ENCODE assay signal across 10 cellular contexts in genomic region chr10:112954974-112955735, GRCh38. TPM values are rescaled to one million over a fixed set of nuclear protein-coding genes. Genes with fewer than 3 reads are reported as not detected.
A peak's percentile ranks its signal among the peaks of the same experiment; 100 is the strongest.
DNase-seq lines count a peak whose midpoint lies in the region; ATAC-seq, FAIRE-seq and TF ChIP-seq lines count a peak whose summit lies in the region.
"Had no signal": no experiment of that assay in that cellular context is flagged by ENCODE, and none has a peak within 500 bp of the region (broad histone marks: within the 10 kb centered on the region; RNA-seq: fewer than 3 reads in every experiment).

No MANE protein-coding gene starts in this region.

- H4K20me1 ChIP-seq in HCT116 (ENCODE audit: insufficient read depth), result no peaks in the 10 kb centered on the region

- TF ChIP-seq RAD21 in HCT116 (IDR thresholded peaks at IDR 0.05; ENCODE audit: low read depth), result no peak

- 12 to 14% methylated on average over 8 of the region's 8 CpGs for WGBS in body of pancreas, 2 donors

- BruUV-seq in HCT116 (replicated peaks; lab: Mats Ljungman, UMichigan), result no TSS peak

- H3K4me3 Mint-ChIP-seq in activated CD4-positive, alpha-beta memory T cell treated with anti-CD3 and anti-CD28 coated beads, Interleukin-2, amount 10 ng/mL, durations not matched to agents 7 days and 5 days, result no peak overlapping the region

- DNase-seq in HCT116 (ENCODE audit: low read depth, low spot score) (no peak), body of pancreas (no peak), kidney (no peak), GM20000 (ENCODE audit: low spot score) (no peak), GDM1 (lab: John Stamatoyannopoulos, UW) (no peak), NCI-H526 (lab: John Stamatoyannopoulos, UW) (no peak)
- no peak for DNase-seq in activated CD4-positive, alpha-beta memory T cell treated with anti-CD3 and anti-CD28 coated beads, Interleukin-2, amount 10 ng/mL, durations not matched to agents 7 days and 5 days
- DNase-seq: MM.1S, SW 1271 had no signal

- H3K4me3 ChIP-seq in HCT116 (replicated peaks in 1 of 2; ENCODE audit: low read depth in 1 of 2, low read length in 2 of 2) (peak overlapping the region; percentile 73 to 78), body of pancreas (no peak overlapping the region), kidney (ENCODE audit: low read length in 2 of 2) (peak overlapping the region; percentile 27 to 28), skeletal muscle tissue (ENCODE audit: low read length in 3 of 3) (peak overlapping the region in 2 of 3 donors; percentile 39 to 72)

- RAD21 ChIA-PET in HCT116 (lab: Charles Lee; ENCODE audit: low non-redundant PET in 1 of 2, low total read pairs in 2 of 2, uncharacterized antibody in 2 of 2, unreplicated experiment in 2 of 2), result no interaction called here

- no peak overlapping the region for H3K27ac Mint-ChIP-seq in activated CD4-positive, alpha-beta memory T cell treated with anti-CD3 and anti-CD28 coated beads, Interleukin-2, amount 10 ng/mL, durations not matched to agents 7 days and 5 days

- H3K4me1 ChIP-seq in HCT116 (ENCODE audit: control insufficient read depth in 1 of 2, insufficient read depth in 2 of 2, low read length in 2 of 2), result peaks cover 67 to 74% of the 10 kb centered on the region in 2 experiments
- H3K4me1 ChIP-seq in body of pancreas, result peaks cover 46% of the 10 kb centered on the region
- peaks cover 22 to 29% of the 10 kb centered on the region in 2 donors for H3K4me1 ChIP-seq in kidney (ENCODE audit: control insufficient read depth in 1 of 2, insufficient read depth in 1 of 2, low read depth in 1 of 2, low read length in 2 of 2)
- H3K4me1 ChIP-seq in skeletal muscle tissue (ENCODE audit: control insufficient read depth in 3 of 3, insufficient read depth in 3 of 3, low read length in 3 of 3), result peaks cover 16 to 35% (median 26%) of the 10 kb centered on the region in 3 donors

- peaks cover 79% of the 10 kb centered on the region for H3K27me3 Mint-ChIP-seq in activated CD4-positive, alpha-beta memory T cell treated with anti-CD3 and anti-CD28 coated beads, Interleukin-2, amount 10 ng/mL, durations not matched to agents 7 days and 5 days

- H3K4me2 ChIP-seq in HCT116 (ENCODE audit: low read length), result peak overlapping the region; percentile 83

- peaks cover 4% of the 10 kb centered on the region for H3K36me3 Mint-ChIP-seq in activated CD4-positive, alpha-beta memory T cell treated with anti-CD3 and anti-CD28 coated beads, Interleukin-2, amount 10 ng/mL, durations not matched to agents 7 days and 5 days (ENCODE audit: low read depth)

- H3K36me3 ChIP-seq in HCT116 (ENCODE audit: control insufficient read depth in 1 of 2, insufficient read depth in 2 of 2, low read length in 2 of 2) (peaks cover 20 to 43% of the 10 kb centered on the region in 2 experiments), body of pancreas (replicated peaks in 1 of 2; ENCODE audit: insufficient read depth in 1 of 2, low read depth in 2 of 2) (no peaks in the 10 kb centered on the region), kidney (ENCODE audit: control insufficient read depth in 1 of 2, insufficient read depth in 2 of 2, low read length in 2 of 2) (no peaks in the 10 kb centered on the region), skeletal muscle tissue (ENCODE audit: control insufficient read depth in 3 of 3, insufficient read depth in 3 of 3, low read length in 3 of 3) (no peaks in the 10 kb centered on the region)

- H3K27me3 ChIP-seq in HCT116 (ENCODE audit: insufficient read depth, low read length) (no peaks in the 10 kb centered on the region), body of pancreas (no peaks in the 10 kb centered on the region), skeletal muscle tissue (ENCODE audit: control insufficient read depth in 3 of 3, insufficient read depth in 3 of 3, low read length in 3 of 3) (no peaks in the 10 kb centered on the region)

- ATAC-seq in HCT116 (no peak), body of pancreas (no peak)

- no peaks in the 10 kb centered on the region for H3K9me3 Mint-ChIP-seq in activated CD4-positive, alpha-beta memory T cell treated with anti-CD3 and anti-CD28 coated beads, Interleukin-2, amount 10 ng/mL, durations not matched to agents 7 days and 5 days

- POLR2A ChIA-PET in HCT116 (lab: Charles Lee), result interaction anchor here (0.9 to 1.7 kb wide), 2 partner anchors 22 to 32 kb away, joined by 3 read pairs; no protein-coding TSS in a partner anchor
- POLR2A ChIA-PET in activated CD4-positive, alpha-beta memory T cell treated with anti-CD3 and anti-CD28 coated beads, Interleukin-2, amount 10 ng/mL, durations not matched to agents 7 days and 5 days (lab: Charles Lee), result no interaction called here

- H3K9me3 ChIP-seq in HCT116 (ENCODE audit: control insufficient read depth in 1 of 2, insufficient read depth in 1 of 2, low read depth in 1 of 2, low read length in 2 of 2) (no peaks in the 10 kb centered on the region), body of pancreas (no peaks in the 10 kb centered on the region), kidney (ENCODE audit: control insufficient read depth in 1 of 2, low read length in 2 of 2) (no peaks in the 10 kb centered on the region), skeletal muscle tissue (ENCODE audit: control insufficient read depth in 3 of 3, low read length in 3 of 3) (no peaks in the 10 kb centered on the region)

- H3K79me2 ChIP-seq in HCT116 (ENCODE audit: insufficient read depth, low read length), result peaks cover 95% of the 10 kb centered on the region

- peaks cover 12% of the 10 kb centered on the region for H3K4me1 Mint-ChIP-seq in activated CD4-positive, alpha-beta memory T cell treated with anti-CD3 and anti-CD28 coated beads, Interleukin-2, amount 10 ng/mL, durations not matched to agents 7 days and 5 days

- TF ChIP-seq CTCF in HCT116 (IDR thresholded peaks at IDR 0.05 in 2 of 3, conservative IDR thresholded peaks at IDR 0.05 in 1 of 3; ENCODE audit: borderline replicate concordance in 1 of 3, insufficient read depth in 1 of 3, low read depth in 2 of 3, low read length in 2 of 3) (no peak), body of pancreas (IDR thresholded peaks at IDR 0.05) (no peak), kidney (IDR thresholded peaks at IDR 0.05; ENCODE audit: borderline replicate concordance, extremely low read depth, insufficient read depth) (no peak), GM20000 (IDR thresholded peaks at IDR 0.05; ENCODE audit: extremely low read depth, missing control alignments) (no peak)

- H3K9ac ChIP-seq in HCT116 (ENCODE audit: low read length) (peak overlapping the region; percentile 92), kidney (ENCODE audit: low read length in 2 of 2) (peak overlapping the region in 1 of 2 donors; percentile 23), skeletal muscle tissue (ENCODE audit: low read depth in 1 of 3, low read length in 3 of 3) (peak overlapping the region in 2 of 3 donors; percentile 60 to 62)

- no peak for TF ChIP-seq POLR2A in HCT116 (IDR thresholded peaks at IDR 0.05; ENCODE audit: borderline replicate concordance, extremely low read depth, insufficient read depth, insufficient read length)
- no peak for TF ChIP-seq POLR2A in body of pancreas (IDR thresholded peaks at IDR 0.05)

- intact Hi-C loops in HCT116 (cut with micrococcal nuclease), result loop anchor here (2.0 to 10.0 kb wide), 6 partner anchors 132 to 570 kb away; no protein-coding TSS in a partner anchor
- intact Hi-C loops in body of pancreas (cut with DNase I), result no loop called here
- intact Hi-C loops in kidney (cut with DNase I), result no loop called here

- CTCF ChIA-PET in HCT116 (lab: Charles Lee), result no interaction called here
- CTCF ChIA-PET in activated CD4-positive, alpha-beta memory T cell treated with anti-CD3 and anti-CD28 coated beads, Interleukin-2, amount 10 ng/mL, durations not matched to agents 7 days and 5 days (lab: Charles Lee), result no interaction called here

- peak overlapping the region; percentile 100 for H3K27ac ChIP-seq in HCT116 (ENCODE audit: low read depth, low read length)
- H3K27ac ChIP-seq in body of pancreas, result peak overlapping the region; percentile 49 to 96 (median 74)
- no peak overlapping the region for H3K27ac ChIP-seq in kidney (ENCODE audit: low read depth in 2 of 2, low read length in 2 of 2)
- H3K27ac ChIP-seq in skeletal muscle tissue (ENCODE audit: low read depth, low read length), result peak overlapping the region; percentile 26

- no peak overlapping the region for H2AFZ ChIP-seq in HCT116 (ENCODE audit: low read depth, low read length, poor library complexity, severe bottlenecking)

- H3K9me2 ChIP-seq in HCT116 (ENCODE audit: insufficient read depth), result no peaks in the 10 kb centered on the region

- no peak for FAIRE-seq in kidney (lab: Jason Lieb, UNC)

TF ChIP-seq in HCT116, 20 proteins besides CTCF, POLR2A, EP300 and RAD21 (continues in another document):
- no peak for TF ChIP-seq FOSL1 (IDR thresholded peaks at IDR 0.05; ENCODE audit: low read depth)
- no peak for TF ChIP-seq REST (IDR thresholded peaks at IDR 0.05; ENCODE audit: low read depth)
- TF ChIP-seq POLR2AphosphoS5 (IDR thresholded peaks at IDR 0.05; ENCODE audit: low read depth, low read length), result no peak

RNA-seq across cellular contexts. Expression of gene TCF7L2, which starts 5.1 kb away (rescaled TPM):
- total RNA-seq in HCT116 (2021; ENCODE audit: unreplicated experiment) (164 TPM), body of pancreas (10 to 100 TPM in 1 of 2 donors, 1 to 10 TPM in 1; 9.1 to 25.7 TPM), kidney (32.4 TPM), skeletal muscle tissue (33.9 TPM)
- 120 and 126 TPM in 2 replicates for polyA plus RNA-seq in HCT116 (2012)
- polyA plus RNA-seq in kidney (ENCODE audit: insufficient read depth, low read depth, low replicate concordance), result 6.5 TPM
- under 1 TPM; 0.60 to 0.76 TPM for total RNA-seq in activated CD4-positive, alpha-beta memory T cell treated with anti-CD3 and anti-CD28 coated beads, Interleukin-2, amount 10 ng/mL, durations not matched to agents 7 days and 5 days

Comparison
In these comparisons a context has a peak if more than half of its experiments do, and no peak if none do; other contexts are left out.
1. H3K27ac ChIP-seq: peak in HCT116 (single experiment), body of pancreas (4 of 4) and skeletal muscle tissue (single experiment); none in kidney (0 of 2).
2. H3K4me3 ChIP-seq: peak in HCT116 (2 of 2), kidney (2 of 2) and skeletal muscle tissue (2 of 3); none in body of pancreas (0 of 2).
3. RNA of gene TCF7L2, which starts 5.1 kb away (total RNA-seq): 164 TPM in HCT116 (single experiment), 33.9 TPM in skeletal muscle tissue (single experiment), 32.4 TPM in kidney (single experiment) and 9.1 to 25.7 TPM in body of pancreas; 0.60 to 0.76 TPM in activated CD4-positive, alpha-beta memory T cell treated with anti-CD3 and anti-CD28 coated beads, Interleukin-2, amount 10 ng/mL, durations not matched to agents 7 days and 5 days; every median in the first group is over 4 times any median in the second.